In genomic region chr1:114418948-114419347, GRCh38 we compare ENCODE assay signal across 6 cellular contexts.
A peak's percentile ranks its signal among the peaks of the same experiment; 100 is the strongest.
DNase-seq lines count a peak whose midpoint lies in the region; ATAC-seq, FAIRE-seq and TF ChIP-seq lines count a peak whose summit lies in the region.
"Not testable (repeated sequence)": the region's sequence is repeated elsewhere in the genome, so short reads cannot be mapped to it uniquely, and the experiment has no call there.

No MANE protein-coding gene starts in this region.

- TF ChIP-seq RAD21 in K562 (CRISPR knock-in tag; conservative IDR thresholded peaks at IDR 0.05 in 1 of 2, IDR thresholded peaks at IDR 0.05 in 1 of 2); HepG2 (CRISPR knock-in tag; IDR thresholded peaks at IDR 0.05): not testable (repeated sequence)

- H2AFZ ChIP-seq in K562 (ENCODE audit: low read depth, low read length); HepG2 (ENCODE audit: low read length): not testable (repeated sequence)

- in situ Hi-C loops in K562 (cut with MboI); HepG2 (cut with HindIII; ENCODE audit: extremely low pct_ligation_motif_present, low pct_unique_long_range_greater_than_20kb): not testable (repeated sequence)

- FAIRE-seq in K562 (lab: Jason Lieb, UNC); HepG2 (lab: Jason Lieb, UNC): not testable (repeated sequence)

- WGBS in K562 (ENCODE audit: insufficient coverage, low coverage, missing lambda C conversion rate): 98% methylated on average over 6 of the region's 7 CpGs
- WGBS in HepG2 (ENCODE audit: low lambda C conversion rate): 99% methylated on average over 7 of the region's 7 CpGs

- H3K36me3 ChIP-seq in K562 (ENCODE audit: control insufficient read depth, insufficient read depth, low read length) (peaks cover 89% of the 10 kb centered on the region), HepG2 (replicated peaks in 1 of 2; ENCODE audit: control insufficient read depth in 1 of 2, insufficient read depth in 2 of 2, low read length in 2 of 2) (peaks cover 13 to 66% of the 10 kb centered on the region in 2 experiments)

- peak overlapping the region; percentile 49 for H3K27ac Mint-ChIP-seq in activated naive CD8-positive, alpha-beta T cell treated with anti-CD3 and anti-CD28 coated beads, Interleukin-2, amount 10 ng/mL, durations not matched to agents 7 days and 5 days
- H3K27ac Mint-ChIP-seq in central memory CD8-positive, alpha-beta T cell (ENCODE audit: low read depth): peak overlapping the region; percentile 55
- H3K27ac Mint-ChIP-seq in natural killer cell: peak overlapping the region; percentile 23 to 44
- H3K27ac Mint-ChIP-seq in stimulated activated effector memory CD8-positive, alpha-beta T cell treated with anti-CD3 and anti-CD28 coated beads, Interleukin-12 subunit alpha, Interleukin-12 subunit beta, amount 100 ng/mL, for 72 hours: peak overlapping the region; percentile 74

- H3K9me3 Mint-ChIP-seq in activated naive CD8-positive, alpha-beta T cell treated with anti-CD3 and anti-CD28 coated beads, Interleukin-2, amount 10 ng/mL, durations not matched to agents 7 days and 5 days; central memory CD8-positive, alpha-beta T cell; natural killer cell; stimulated activated effector memory CD8-positive, alpha-beta T cell treated with anti-CD3 and anti-CD28 coated beads, Interleukin-12 subunit alpha, Interleukin-12 subunit beta, amount 100 ng/mL, for 72 hours: not testable (repeated sequence)

- ATAC-seq in activated naive CD8-positive, alpha-beta T cell treated with anti-CD3 and anti-CD28 coated beads, Interleukin-2, amount 10 ng/mL, durations not matched to agents 7 days and 5 days (ENCODE audit: low read depth); K562; central memory CD8-positive, alpha-beta T cell (replicated peaks; ENCODE audit: extremely low read depth, poor library complexity, severe bottlenecking); HepG2; natural killer cell; stimulated activated effector memory CD8-positive, alpha-beta T cell treated with anti-CD3 and anti-CD28 coated beads, Interleukin-12 subunit alpha, Interleukin-12 subunit beta, amount 100 ng/mL, for 72 hours: not testable (repeated sequence)

- not testable (repeated sequence) for TF ChIP-seq EP300 in K562 (IDR thresholded peaks at IDR 0.05; ENCODE audit: low read length); HepG2 (IDR thresholded peaks at IDR 0.05; ENCODE audit: low read depth in 2 of 2, low read length in 2 of 2); HepG2 (CRISPR knock-in tag; IDR thresholded peaks at IDR 0.05; ENCODE audit: borderline replicate concordance)

- not testable (repeated sequence) for H3K27me3 ChIP-seq in K562 (ENCODE audit: control insufficient read depth in 2 of 2, insufficient read depth in 2 of 2, low read length in 2 of 2); HepG2 (ENCODE audit: control insufficient read depth in 1 of 2, insufficient read depth in 2 of 2, low read length in 2 of 2)

- H3K9me1 ChIP-seq in K562 (ENCODE audit: control insufficient read depth, insufficient read depth, low read length): not testable (repeated sequence)

- TF ChIP-seq CTCF in K562 (IDR thresholded peaks at IDR 0.05 in 2 of 3, conservative IDR thresholded peaks at IDR 0.05 in 1 of 3; ENCODE audit: insufficient read depth in 2 of 3, low read depth in 1 of 3, low read length in 3 of 3); HepG2 (CRISPR knock-in tag; IDR thresholded peaks at IDR 0.05); natural killer cell (IDR thresholded peaks at IDR 0.05): not testable (repeated sequence)

- not testable (repeated sequence) for H3K4me3 Mint-ChIP-seq in activated naive CD8-positive, alpha-beta T cell treated with anti-CD3 and anti-CD28 coated beads, Interleukin-2, amount 10 ng/mL, durations not matched to agents 7 days and 5 days; central memory CD8-positive, alpha-beta T cell; natural killer cell; stimulated activated effector memory CD8-positive, alpha-beta T cell treated with anti-CD3 and anti-CD28 coated beads, Interleukin-12 subunit alpha, Interleukin-12 subunit beta, amount 100 ng/mL, for 72 hours

- H3K4me2 ChIP-seq in K562 (ENCODE audit: insufficient read depth, low read length); HepG2 (ENCODE audit: low read depth, low read length): not testable (repeated sequence)

- TF ChIP-seq POLR2A in K562 (conservative IDR thresholded peaks at IDR 0.05); HepG2 (IDR thresholded peaks at IDR 0.05; ENCODE audit: insufficient read depth in 1 of 2, low read depth in 2 of 2, low read length in 2 of 2): not testable (repeated sequence)

- POLR2A ChIA-PET in activated naive CD8-positive, alpha-beta T cell treated with anti-CD3 and anti-CD28 coated beads, Interleukin-2, amount 10 ng/mL, durations not matched to agents 7 days and 5 days (lab: Charles Lee); K562 (lab: Yijun Ruan, JAX); HepG2 (lab: Yijun Ruan, JAX): not testable (repeated sequence)

- not testable (repeated sequence) for H4K20me1 ChIP-seq in K562 (replicated peaks; ENCODE audit: control insufficient read depth, insufficient read depth, low read length); HepG2 (ENCODE audit: insufficient read depth, low read length)

- not testable (repeated sequence) for H3K27me3 Mint-ChIP-seq in activated naive CD8-positive, alpha-beta T cell treated with anti-CD3 and anti-CD28 coated beads, Interleukin-2, amount 10 ng/mL, durations not matched to agents 7 days and 5 days; central memory CD8-positive, alpha-beta T cell; natural killer cell (ENCODE audit: low read depth in 2 of 2)

- H3K4me3 ChIP-seq in K562; HepG2 (replicated peaks in 1 of 3; ENCODE audit: insufficient read depth in 1 of 3, low read depth in 2 of 3, low read length in 3 of 3): not testable (repeated sequence)

- H3K4me1 Mint-ChIP-seq in activated naive CD8-positive, alpha-beta T cell treated with anti-CD3 and anti-CD28 coated beads, Interleukin-2, amount 10 ng/mL, durations not matched to agents 7 days and 5 days; central memory CD8-positive, alpha-beta T cell; natural killer cell; stimulated activated effector memory CD8-positive, alpha-beta T cell treated with anti-CD3 and anti-CD28 coated beads, Interleukin-12 subunit alpha, Interleukin-12 subunit beta, amount 100 ng/mL, for 72 hours: not testable (repeated sequence)

- CTCF ChIA-PET in K562 (lab: Yijun Ruan, JAX; ENCODE audit: low intra/inter-chr PET ratio); HepG2 (lab: Yijun Ruan, JAX; ENCODE audit: low intra/inter-chr PET ratio, low total read pairs): not testable (repeated sequence)

- peaks cover 57% of the 10 kb centered on the region for H3K36me3 Mint-ChIP-seq in activated naive CD8-positive, alpha-beta T cell treated with anti-CD3 and anti-CD28 coated beads, Interleukin-2, amount 10 ng/mL, durations not matched to agents 7 days and 5 days
- H3K36me3 Mint-ChIP-seq in central memory CD8-positive, alpha-beta T cell (ENCODE audit: insufficient read depth): peaks cover 38% of the 10 kb centered on the region
- H3K36me3 Mint-ChIP-seq in natural killer cell: peaks cover 20% of the 10 kb centered on the region
- H3K36me3 Mint-ChIP-seq in stimulated activated effector memory CD8-positive, alpha-beta T cell treated with anti-CD3 and anti-CD28 coated beads, Interleukin-12 subunit alpha, Interleukin-12 subunit beta, amount 100 ng/mL, for 72 hours: peaks cover 82% of the 10 kb centered on the region

- not testable (repeated sequence) for H3K79me2 ChIP-seq in K562 (ENCODE audit: control insufficient read depth, insufficient read depth, low read length); HepG2 (ENCODE audit: insufficient read depth, low read length)

- H3K9me3 ChIP-seq in K562 (replicated peaks; ENCODE audit: control insufficient read depth, insufficient read depth, low read depth, low read length); HepG2 (ENCODE audit: low read length): not testable (repeated sequence)

- intact Hi-C loops in K562 (cut with micrococcal nuclease): loop anchor here (5.0 kb wide), 1 partner anchor 37 kb away; no protein-coding TSS in a partner anchor
- intact Hi-C loops in HepG2 (cut with micrococcal nuclease; ENCODE audit: unreplicated experiment); natural killer cell (cut with micrococcal nuclease): not testable (repeated sequence)

- H3K27ac ChIP-seq in K562 (ENCODE audit: extremely low read depth, low read depth, low read length); HepG2 (ENCODE audit: extremely low read length, insufficient read depth, low read length): not testable (repeated sequence)

- not testable (repeated sequence) for DNase-seq in activated naive CD8-positive, alpha-beta T cell treated with anti-CD3 and anti-CD28 coated beads, Interleukin-2, amount 10 ng/mL, durations not matched to agents 7 days and 5 days; K562 (ENCODE audit: extremely low read depth in 1 of 4, low spot score in 3 of 4); central memory CD8-positive, alpha-beta T cell (ENCODE audit: low spot score in 2 of 2); HepG2 (ENCODE audit: low spot score); natural killer cell; stimulated activated effector memory CD8-positive, alpha-beta T cell treated with anti-CD3 and anti-CD28 coated beads, Interleukin-12 subunit alpha, Interleukin-12 subunit beta, amount 100 ng/mL, for 72 hours (ENCODE audit: low spot score in 2 of 2)

- H3K4me1 ChIP-seq in K562 (replicated peaks in 1 of 2; ENCODE audit: control insufficient read depth in 2 of 2, insufficient read depth in 2 of 2, low read length in 2 of 2); HepG2 (ENCODE audit: insufficient read depth, low read length): not testable (repeated sequence)

- BruUV-seq in K562 (replicated peaks; lab: Mats Ljungman, UMichigan); HepG2 (replicated peaks; lab: Mats Ljungman, UMichigan): not testable (repeated sequence)

- H3K9ac ChIP-seq in K562 (ENCODE audit: insufficient read depth in 1 of 2, low read depth in 2 of 2, low read length in 2 of 2); HepG2 (ENCODE audit: insufficient read depth, low read depth, low read length): not testable (repeated sequence)
